Comparison of ENCODE assay signal across 29 cellular contexts in the genomic region with DNA sequence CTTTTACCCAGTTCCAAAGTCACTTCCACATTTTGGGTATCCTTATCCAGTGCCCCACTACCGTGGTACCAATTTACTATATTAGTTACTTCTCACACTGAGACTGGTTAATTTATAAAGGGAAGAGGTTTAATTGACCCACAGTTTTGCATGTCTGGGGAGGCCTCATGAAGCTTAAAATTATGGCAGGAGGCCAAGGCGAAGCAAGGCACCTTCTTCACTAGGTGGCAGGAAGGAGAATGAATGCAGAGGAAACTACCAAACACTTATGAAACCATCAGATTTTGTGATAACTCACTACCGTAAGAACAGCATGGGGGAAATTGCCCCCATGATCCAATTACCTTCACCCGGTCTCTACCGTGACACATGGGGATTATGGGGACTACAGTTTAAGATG.
"Had no signal": no experiment of that assay in that cellular context is flagged by ENCODE, and none has a peak within 500 bp of the region (broad histone marks: within the 10 kb centered on the region; RNA-seq: fewer than 3 reads in every experiment).

No MANE protein-coding gene starts in this region.

- H3K4me1 ChIP-seq: neural progenitor cell, parathyroid adenoma, psoas muscle, right lobe of liver, sigmoid colon, suprapubic skin, testis, tibial artery, transverse colon, vagina had no signal

- H3K27me3 ChIP-seq: neural progenitor cell, ovary, right lobe of liver, sigmoid colon, suprapubic skin, testis, tibial artery, transverse colon, vagina had no signal

- H3K27ac Mint-ChIP-seq: naive thymus-derived CD4-positive, alpha-beta T cell; natural killer cell; nephron; neural progenitor cell; progenitor cell of endocrine pancreas; stimulated activated memory B cell treated with anti-CD40 and anti-IgM and Interleukin-4, amounts not matched to agents 10 μg/mL and 1 μg/mL and 100 μg/mL, for 72 hours; stimulated activated naive CD8-positive, alpha-beta T cell treated with anti-CD3 and anti-CD28 coated beads, Interleukin-15, amount 100 ng/mL, for 72 hours; type B pancreatic cell had no signal

- H3K27me3 Mint-ChIP-seq: progenitor cell of endocrine pancreas; stimulated activated naive CD8-positive, alpha-beta T cell treated with anti-CD3 and anti-CD28 coated beads, Interleukin-15, amount 100 ng/mL, for 72 hours; type B pancreatic cell had no signal

- DNase-seq: naive thymus-derived CD4-positive, alpha-beta T cell; natural killer cell; occipital lobe; ovary; posterior cingulate gyrus; psoas muscle; right cardiac atrium; right lobe of liver; sigmoid colon; small intestine; stimulated activated CD4-positive, alpha-beta T cell treated with anti-CD3 and anti-CD28 coated beads, Interleukin-15, amount 100 ng/mL, for 24 hours; stimulated activated CD4-positive, alpha-beta T cell treated with anti-CD3 and anti-CD28 coated beads, Interleukin-4, amount 100 ng/mL, for 1 hour; stimulated activated CD4-positive, alpha-beta T cell treated with anti-CD3 and anti-CD28 coated beads, Interleukin-4, amount 100 ng/mL, for 4 hours; stimulated activated CD8-positive, alpha-beta memory T cell treated with anti-CD3 and anti-CD28 coated beads, Interleukin-4, amount 100 ng/mL, for 48 hours; stimulated activated naive CD4-positive, alpha-beta T cell; stimulated activated naive CD8-positive, alpha-beta T cell treated with anti-CD3 and anti-CD28 coated beads, Interleukin-15, amount 100 ng/mL, for 72 hours; stimulated activated naive CD8-positive, alpha-beta T cell treated with anti-CD3 and anti-CD28 coated beads, Interleukin-15, Interleukin-2, amounts not matched to agents 100 U/mL and 50 U/mL, for 24 hours; substantia nigra; testis; tibial artery; transverse colon had no signal

- H3K9me3 ChIP-seq: ovary, psoas muscle, right lobe of liver, suprapubic skin, testis, tibial artery, vagina had no signal

- H3K4me3 ChIP-seq: neural progenitor cell, ovary, psoas muscle, right lobe of liver, sigmoid colon, suprapubic skin, testis, tibial artery, transverse colon, vagina had no signal

- ATAC-seq: naive thymus-derived CD4-positive, alpha-beta T cell; natural killer cell; psoas muscle; right cardiac atrium; right lobe of liver; stimulated activated memory B cell treated with anti-CD40 and anti-IgM and Interleukin-4, amounts not matched to agents 10 μg/mL and 1 μg/mL and 100 μg/mL, for 72 hours; stimulated activated naive CD8-positive, alpha-beta T cell treated with anti-CD3 and anti-CD28 coated beads, Interleukin-15, amount 100 ng/mL, for 72 hours; stimulated activated naive CD8-positive, alpha-beta T cell treated with anti-CD3 and anti-CD28 coated beads, Interleukin-15, Interleukin-2, amounts not matched to agents 100 U/mL and 50 U/mL, for 24 hours had no signal

- H3K36me3 ChIP-seq: neural progenitor cell, ovary, right lobe of liver, sigmoid colon, suprapubic skin, tibial artery, transverse colon, vagina had no signal

- H3K4me1 Mint-ChIP-seq: naive thymus-derived CD4-positive, alpha-beta T cell; natural killer cell; nephron; neural progenitor cell; stimulated activated memory B cell treated with anti-CD40 and anti-IgM and Interleukin-4, amounts not matched to agents 10 μg/mL and 1 μg/mL and 100 μg/mL, for 72 hours; stimulated activated naive CD8-positive, alpha-beta T cell treated with anti-CD3 and anti-CD28 coated beads, Interleukin-15, amount 100 ng/mL, for 72 hours had no signal

- H3K27ac ChIP-seq: neural progenitor cell, ovary, parathyroid adenoma, psoas muscle, right lobe of liver, sigmoid colon, suprapubic skin, testis, tibial artery, transverse colon, vagina had no signal

- H3K36me3 Mint-ChIP-seq: stimulated activated memory B cell treated with anti-CD40 and anti-IgM and Interleukin-4, amounts not matched to agents 10 μg/mL and 1 μg/mL and 100 μg/mL, for 72 hours had no signal

- H3K4me3 Mint-ChIP-seq: naive thymus-derived CD4-positive, alpha-beta T cell; natural killer cell; nephron; neural progenitor cell; stimulated activated memory B cell treated with anti-CD40 and anti-IgM and Interleukin-4, amounts not matched to agents 10 μg/mL and 1 μg/mL and 100 μg/mL, for 72 hours; stimulated activated naive CD8-positive, alpha-beta T cell treated with anti-CD3 and anti-CD28 coated beads, Interleukin-15, amount 100 ng/mL, for 72 hours; type B pancreatic cell had no signal
